2 cellular contexts compared by ENCODE assay signal in genomic region chr14:100408350-100409015, GRCh38.
TF ChIP-seq lines count a peak whose summit lies in the region.

No MANE protein-coding gene starts in this region.

TF ChIP-seq in A549, 52 proteins besides CTCF, POLR2A, EP300 and RAD21 (continues in another document):
- TF ChIP-seq HES2 (IDR thresholded peaks at IDR 0.05) (no peak), TFCP2L1 (CRISPR knock-in tag; IDR thresholded peaks at IDR 0.05) (no peak), RARB (CRISPR knock-in tag; IDR thresholded peaks at IDR 0.05) (no peak), ZNF302 (CRISPR knock-in tag; IDR thresholded peaks at IDR 0.05) (no peak), FOSL2 (IDR thresholded peaks at IDR 0.05) (peak; percentile 70), FOSL2 (CRISPR knock-in tag; IDR thresholded peaks at IDR 0.05) (peak; percentile 95), HOXB5 (CRISPR knock-in tag; IDR thresholded peaks at IDR 0.05) (no peak), JUNB (IDR thresholded peaks at IDR 0.05) (peak; percentile 79), CBX8 (IDR thresholded peaks at IDR 0.05) (no peak), ATOH8 (CRISPR knock-in tag; IDR thresholded peaks at IDR 0.05; ENCODE audit: low read depth) (no peak), REST (IDR thresholded peaks at IDR 0.05) (no peak), FOSB (CRISPR knock-in tag; IDR thresholded peaks at IDR 0.05) (no peak), CEBPB (IDR thresholded peaks at IDR 0.05) (peak; percentile 74 to 75; a peak in 3 of 4 replicates), SREBF2 (IDR thresholded peaks at IDR 0.05) (no peak), KDM5A (IDR thresholded peaks at IDR 0.05) (no peak), EHF (CRISPR knock-in tag; IDR thresholded peaks at IDR 0.05) (no peak), PBX3 (IDR thresholded peaks at IDR 0.05) (no peak), NR3C1 (IDR thresholded peaks at IDR 0.05) (no peak), HMGXB4 (CRISPR knock-in tag; IDR thresholded peaks at IDR 0.05; ENCODE audit: borderline replicate concordance) (no peak), HDAC2 (IDR thresholded peaks at IDR 0.05) (no peak), CBX2 (IDR thresholded peaks at IDR 0.05; ENCODE audit: borderline replicate concordance, low read depth) (no peak), NFE2L2 (conservative IDR thresholded peaks at IDR 0.05; ENCODE audit: low read length) (no peak), POLR2AphosphoS2 (conservative IDR thresholded peaks at IDR 0.05; ENCODE audit: low read length) (no peak), MAX (IDR thresholded peaks at IDR 0.05) (0 out of 2 replicates have a peak, but pooled peaks have one; percentile 34), GATA3 (IDR thresholded peaks at IDR 0.05; ENCODE audit: borderline replicate concordance) (0 out of 2 replicates have a peak, but pooled peaks have one; percentile 43), EHMT2 (IDR thresholded peaks at IDR 0.05; ENCODE audit: low read depth) (no peak), SMC3 (IDR thresholded peaks at IDR 0.05) (no peak), USF2 (IDR thresholded peaks at IDR 0.05) (no peak), KDM1A (IDR thresholded peaks at IDR 0.05; ENCODE audit: low read depth) (no peak), RNF2 (IDR thresholded peaks at IDR 0.05; ENCODE audit: borderline replicate concordance, low read depth) (no peak)

TF ChIP-seq in HCT116, 20 proteins besides CTCF, POLR2A, EP300 and RAD21:
- no peak for TF ChIP-seq SRF (IDR thresholded peaks at IDR 0.05; ENCODE audit: low read depth)
- TF ChIP-seq EZH2 (IDR thresholded peaks at IDR 0.05), result no peak
- TF ChIP-seq ZBTB33 (IDR thresholded peaks at IDR 0.05; ENCODE audit: extremely low read depth, insufficient replicate concordance, low read length), result no peak
- no peak for TF ChIP-seq POLR2AphosphoS5 (IDR thresholded peaks at IDR 0.05; ENCODE audit: low read depth, low read length)
- peak; percentile 61 for TF ChIP-seq SP1 (IDR thresholded peaks at IDR 0.05; ENCODE audit: low read depth)
- TF ChIP-seq SIN3A (IDR thresholded peaks at IDR 0.05; ENCODE audit: low read depth), result no peak
- peak; percentile 86 for TF ChIP-seq JUND (IDR thresholded peaks at IDR 0.05)
- TF ChIP-seq MAX (IDR thresholded peaks at IDR 0.05), result no peak
- TF ChIP-seq EGR1 (IDR thresholded peaks at IDR 0.05; ENCODE audit: low read depth), result no peak
- TF ChIP-seq TCF7L2 (IDR thresholded peaks at IDR 0.05; ENCODE audit: borderline replicate concordance, extremely low read depth, insufficient read depth, insufficient read length), result peak; percentile 89
- no peak for TF ChIP-seq EZH2phosphoT487 (IDR thresholded peaks at IDR 0.05; ENCODE audit: borderline replicate concordance)
- TF ChIP-seq CEBPB (IDR thresholded peaks at IDR 0.05; ENCODE audit: low read depth), result peak; percentile 64
- TF ChIP-seq YY1 (IDR thresholded peaks at IDR 0.05; ENCODE audit: extremely low read depth, insufficient replicate concordance, low read depth, low read length), result no peak
- no peak for TF ChIP-seq ZFX (IDR thresholded peaks at IDR 0.05)
- no peak for TF ChIP-seq ELF1 (IDR thresholded peaks at IDR 0.05; ENCODE audit: borderline replicate concordance, low read depth)
- peak; percentile 84 for TF ChIP-seq FOSL1 (IDR thresholded peaks at IDR 0.05; ENCODE audit: low read depth)
- TF ChIP-seq ATF3 (IDR thresholded peaks at IDR 0.05), result no peak
- TF ChIP-seq REST (IDR thresholded peaks at IDR 0.05; ENCODE audit: low read depth), result no peak
- TF ChIP-seq CBX3 (IDR thresholded peaks at IDR 0.05; ENCODE audit: low read depth), result peak; percentile 40; the same call in 1 of the 2 replicates
- TF ChIP-seq ZNF274 (IDR thresholded peaks at IDR 0.05; ENCODE audit: low read depth, low read length), result no peak
